Comparison of ENCODE assay signal across 1 cellular context in genomic region chr3:139480585-139480984, GRCh38.
TF ChIP-seq lines count a peak whose summit lies in the region.

No MANE protein-coding gene starts in this region.

TF ChIP-seq in Ishikawa, 13 proteins besides CTCF, POLR2A, EP300 and RAD21 (continued from another document):
- TF ChIP-seq USF1 (IDR thresholded peaks at IDR 0.05) (no peak), TCF12 (IDR thresholded peaks at IDR 0.05; ENCODE audit: low read depth) (peak; percentile 46; the same call in 1 of the 2 replicates), CREB1 (IDR thresholded peaks at IDR 0.05; ENCODE audit: low read depth) (no peak)
